Comparison of ENCODE assay signal across 8 cellular contexts in the genomic region with DNA sequence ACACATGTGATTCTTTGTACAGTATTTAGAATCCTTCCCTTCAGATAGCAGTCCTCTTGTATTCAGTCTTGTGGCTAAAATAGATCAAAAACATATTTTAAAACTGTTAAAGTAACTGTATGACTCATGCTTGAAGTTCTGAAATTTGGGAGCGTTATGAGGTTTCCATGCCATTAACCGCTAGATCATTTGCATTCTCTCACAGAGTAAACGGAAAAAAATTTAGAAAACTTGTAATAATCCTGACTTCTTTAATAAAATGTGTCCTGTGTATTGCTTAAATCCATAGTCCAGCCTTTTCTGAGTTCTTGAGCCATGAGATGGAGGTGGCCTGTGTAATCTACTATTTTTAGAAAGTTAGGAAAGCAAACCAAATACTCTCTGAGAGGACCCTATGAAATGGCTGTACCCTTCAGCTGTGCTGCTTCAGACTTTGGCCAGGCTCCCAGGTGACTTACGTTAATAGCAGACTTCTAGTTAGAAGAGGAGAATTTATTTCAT. TPM values are rescaled to one million over a fixed set of nuclear protein-coding genes. Genes with fewer than 3 reads are reported as not detected.
A peak's percentile ranks its signal among the peaks of the same experiment; 100 is the strongest.
DNase-seq lines count a peak whose midpoint lies in the region; ATAC-seq and TF ChIP-seq lines count a peak whose summit lies in the region.

No MANE protein-coding gene starts in this region.

- peak; percentile 56 for ATAC-seq in HG03039 (IDR thresholded peaks at IDR 0.05; ENCODE audit: unreplicated experiment)

- H3K27me3 ChIP-seq in H7 (ENCODE audit: control insufficient read depth, insufficient read depth, low read length): no peaks in the 10 kb centered on the region

- no peaks in the 10 kb centered on the region for H3K9me3 Mint-ChIP-seq in activated naive CD4-positive, alpha-beta T cell treated with anti-CD3 and anti-CD28 coated beads, Interleukin-2, amount 50 U/mL, for 24 hours

- H3K36me3 Mint-ChIP-seq in activated naive CD4-positive, alpha-beta T cell treated with anti-CD3 and anti-CD28 coated beads, Interleukin-2, amount 50 U/mL, for 24 hours: peaks cover 24% of the 10 kb centered on the region

- no peak for TF ChIP-seq CTCF in retinal pigment epithelial cell (conservative IDR thresholded peaks at IDR 0.05; ENCODE audit: low read depth, low read length)

- H3K4me1 Mint-ChIP-seq in activated naive CD4-positive, alpha-beta T cell treated with anti-CD3 and anti-CD28 coated beads, Interleukin-2, amount 50 U/mL, for 24 hours: peaks cover 98% of the 10 kb centered on the region

- no peaks in the 10 kb centered on the region for H3K27me3 Mint-ChIP-seq in activated naive CD4-positive, alpha-beta T cell treated with anti-CD3 and anti-CD28 coated beads, Interleukin-2, amount 50 U/mL, for 24 hours

- H3K4me3 ChIP-seq in retinal pigment epithelial cell (ENCODE audit: low read length) (peak overlapping the region; percentile 24), H7 (ENCODE audit: insufficient read depth, low read depth, low read length) (no peak overlapping the region)

- H3K4me3 Mint-ChIP-seq in activated naive CD4-positive, alpha-beta T cell treated with anti-CD3 and anti-CD28 coated beads, Interleukin-2, amount 50 U/mL, for 24 hours: peak overlapping the region; percentile 76

- no peaks in the 10 kb centered on the region for H3K36me3 ChIP-seq in H7 (replicated peaks; ENCODE audit: control insufficient read depth, insufficient read depth, low read length)

- peak overlapping the region; percentile 97 for H3K27ac Mint-ChIP-seq in activated naive CD4-positive, alpha-beta T cell treated with anti-CD3 and anti-CD28 coated beads, Interleukin-2, amount 50 U/mL, for 24 hours

- no peak for DNase-seq in activated naive CD4-positive, alpha-beta T cell (lab: John Stamatoyannopoulos, UW)
- DNase-seq in SHP77 treated with DMSO at 0.1 percent for 48 hours (lab: John Stamatoyannopoulos, UW): peak; percentile 72
- peak; percentile 97 for DNase-seq in fibroblast of peridontal ligament (ENCODE audit: extremely low read depth)
- DNase-seq in retinal pigment epithelial cell (ENCODE audit: low read depth): peak; percentile 69
- no peak for DNase-seq in NCI-H2227 treated with DMSO at 0.1 percent for 48 hours (lab: John Stamatoyannopoulos, UW)
- no peak for DNase-seq in H7

RNA-seq across cellular contexts. Expression of a gene that starts 33.8 kb away (rescaled TPM):
- total RNA-seq in H7 (2014; rRNA removed; shearing (Covaris generic)): 11.1 and 25.3 TPM in 2 replicates

Comparison
In these comparisons a context has a peak if more than half of its experiments do, and no peak if none do; other contexts are left out.
1. DNase-seq: peak in SHP77 treated with DMSO at 0.1 percent for 48 hours (single experiment), fibroblast of peridontal ligament (single experiment) and retinal pigment epithelial cell (single experiment); none in activated naive CD4-positive, alpha-beta T cell (0 of 4), NCI-H2227 treated with DMSO at 0.1 percent for 48 hours (single experiment) and H7 (single experiment).